ENCODE assay signal across 1 cellular context in the genomic region with DNA sequence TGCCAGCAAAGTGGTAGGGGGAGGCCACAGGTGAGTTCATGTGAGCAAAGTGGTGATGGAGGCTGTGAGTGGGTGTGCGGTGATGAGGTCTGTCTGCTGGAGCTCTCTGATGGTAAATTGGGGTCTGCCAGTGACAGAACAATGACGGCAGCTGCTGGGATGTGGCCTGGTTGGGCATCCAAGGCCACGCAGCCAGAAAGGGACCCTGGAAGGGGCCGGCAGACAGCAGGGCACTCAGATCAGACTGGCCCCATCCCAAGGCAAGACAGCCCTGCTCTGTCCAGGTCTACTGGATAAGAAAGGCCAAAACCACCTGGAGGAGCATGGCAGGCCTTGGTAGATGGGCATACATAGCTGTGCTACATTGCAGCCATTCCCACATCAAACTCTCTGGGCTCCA.
TF ChIP-seq lines count a peak whose summit lies in the region.

No MANE protein-coding gene starts in this region.

TF ChIP-seq in SK-N-SH, 30 proteins besides CTCF, POLR2A, EP300 and RAD21 (continued from another document):
- TF ChIP-seq, protein P1, sequence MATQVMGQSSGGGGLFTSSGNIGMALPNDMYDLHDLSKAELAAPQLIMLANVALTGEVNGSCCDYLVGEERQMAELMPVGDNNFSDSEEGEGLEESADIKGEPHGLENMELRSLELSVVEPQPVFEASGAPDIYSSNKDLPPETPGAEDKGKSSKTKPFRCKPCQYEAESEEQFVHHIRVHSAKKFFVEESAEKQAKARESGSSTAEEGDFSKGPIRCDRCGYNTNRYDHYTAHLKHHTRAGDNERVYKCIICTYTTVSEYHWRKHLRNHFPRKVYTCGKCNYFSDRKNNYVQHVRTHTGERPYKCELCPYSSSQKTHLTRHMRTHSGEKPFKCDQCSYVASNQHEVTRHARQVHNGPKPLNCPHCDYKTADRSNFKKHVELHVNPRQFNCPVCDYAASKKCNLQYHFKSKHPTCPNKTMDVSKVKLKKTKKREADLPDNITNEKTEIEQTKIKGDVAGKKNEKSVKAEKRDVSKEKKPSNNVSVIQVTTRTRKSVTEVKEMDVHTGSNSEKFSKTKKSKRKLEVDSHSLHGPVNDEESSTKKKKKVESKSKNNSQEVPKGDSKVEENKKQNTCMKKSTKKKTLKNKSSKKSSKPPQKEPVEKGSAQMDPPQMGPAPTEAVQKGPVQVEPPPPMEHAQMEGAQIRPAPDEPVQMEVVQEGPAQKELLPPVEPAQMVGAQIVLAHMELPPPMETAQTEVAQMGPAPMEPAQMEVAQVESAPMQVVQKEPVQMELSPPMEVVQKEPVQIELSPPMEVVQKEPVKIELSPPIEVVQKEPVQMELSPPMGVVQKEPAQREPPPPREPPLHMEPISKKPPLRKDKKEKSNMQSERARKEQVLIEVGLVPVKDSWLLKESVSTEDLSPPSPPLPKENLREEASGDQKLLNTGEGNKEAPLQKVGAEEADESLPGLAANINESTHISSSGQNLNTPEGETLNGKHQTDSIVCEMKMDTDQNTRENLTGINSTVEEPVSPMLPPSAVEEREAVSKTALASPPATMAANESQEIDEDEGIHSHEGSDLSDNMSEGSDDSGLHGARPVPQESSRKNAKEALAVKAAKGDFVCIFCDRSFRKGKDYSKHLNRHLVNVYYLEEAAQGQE (IDR thresholded peaks at IDR 0.05; ENCODE audit: low read depth, low read length) = no peak
